Comparison of ENCODE assay signal across 34 cellular contexts in genomic region chr3:44011680-44012079, GRCh38.
"Had no signal": no experiment of that assay in that cellular context is flagged by ENCODE, and none has a peak within 500 bp of the region (broad histone marks: within the 10 kb centered on the region; RNA-seq: fewer than 3 reads in every experiment).

No MANE protein-coding gene starts in this region.

- H3K4me1 Mint-ChIP-seq: activated B cell treated with CpG ODN at 0.5 μM for 24 hours; activated naive CD4-positive, alpha-beta T cell treated with anti-CD3 and anti-CD28 coated beads, Interleukin-2, amount 50 U/mL, for 24 hours; activated naive CD8-positive, alpha-beta T cell treated with anti-CD3 and anti-CD28 coated beads for 36 hours; activated naive CD8-positive, alpha-beta T cell treated with anti-CD3 and anti-CD28 coated beads, Interleukin-2, amount 50 U/mL, for 24 hours; activated T-helper 17 cell treated with anti-CD3 and anti-CD28 coated beads, Interleukin-2, amount 50 U/mL, for 72 hours; T-helper 17 cell had no signal

- H3K4me3 Mint-ChIP-seq: activated B cell treated with CpG ODN at 0.5 μM for 24 hours; activated CD8-positive, alpha-beta T cell treated with anti-CD3 and anti-CD28 coated beads for 36 hours; activated naive CD4-positive, alpha-beta T cell treated with anti-CD3 and anti-CD28 coated beads for 36 hours; activated naive CD4-positive, alpha-beta T cell treated with anti-CD3 and anti-CD28 coated beads, Interleukin-2, amount 50 U/mL, for 24 hours; activated naive CD8-positive, alpha-beta T cell treated with anti-CD3 and anti-CD28 coated beads for 36 hours; activated naive CD8-positive, alpha-beta T cell treated with anti-CD3 and anti-CD28 coated beads, Interleukin-2, amount 50 U/mL, for 24 hours; activated T-cell treated with anti-CD3 and anti-CD28 coated beads, Interleukin-2, amount 50 U/mL, for 4 hours; activated T-helper 17 cell treated with anti-CD3 and anti-CD28 coated beads, Interleukin-2, amount 50 U/mL, for 72 hours; brain; effector memory CD8-positive, alpha-beta T cell; T-helper 17 cell; T-helper 2 cell treated with Interferon-gamma antibody and Interleukin-4, amounts not matched to agents 5 μg/mL and 100 μg/mL, for 36 hours had no signal

- H3K27ac Mint-ChIP-seq: activated B cell treated with CpG ODN at 0.5 μM for 24 hours; activated CD8-positive, alpha-beta T cell treated with anti-CD3 and anti-CD28 coated beads for 36 hours; activated naive CD4-positive, alpha-beta T cell treated with anti-CD3 and anti-CD28 coated beads for 36 hours; activated naive CD4-positive, alpha-beta T cell treated with anti-CD3 and anti-CD28 coated beads, Interleukin-2, amount 50 U/mL, for 24 hours; activated naive CD8-positive, alpha-beta T cell treated with anti-CD3 and anti-CD28 coated beads for 36 hours; activated naive CD8-positive, alpha-beta T cell treated with anti-CD3 and anti-CD28 coated beads, Interleukin-2, amount 50 U/mL, for 24 hours; activated T-helper 17 cell treated with anti-CD3 and anti-CD28 coated beads, Interleukin-2, amount 50 U/mL, for 72 hours; T-helper 17 cell had no signal

- H3K9me3 Mint-ChIP-seq: activated B cell treated with CpG ODN at 0.5 μM for 24 hours; activated CD8-positive, alpha-beta T cell treated with anti-CD3 and anti-CD28 coated beads for 36 hours; activated naive CD4-positive, alpha-beta T cell treated with anti-CD3 and anti-CD28 coated beads for 36 hours; activated naive CD4-positive, alpha-beta T cell treated with anti-CD3 and anti-CD28 coated beads, Interleukin-2, amount 50 U/mL, for 24 hours; activated naive CD8-positive, alpha-beta T cell treated with anti-CD3 and anti-CD28 coated beads for 36 hours; activated naive CD8-positive, alpha-beta T cell treated with anti-CD3 and anti-CD28 coated beads, Interleukin-2, amount 50 U/mL, for 24 hours; activated T-cell treated with anti-CD3 and anti-CD28 coated beads, Interleukin-2, amount 50 U/mL, for 4 hours; activated T-helper 17 cell treated with anti-CD3 and anti-CD28 coated beads, Interleukin-2, amount 50 U/mL, for 72 hours; brain; effector memory CD8-positive, alpha-beta T cell; T-helper 2 cell treated with Interferon-gamma antibody and Interleukin-4, amounts not matched to agents 5 μg/mL and 100 μg/mL, for 36 hours had no signal

- H3K4me1 ChIP-seq: adrenal gland, breast epithelium, esophagus squamous epithelium, gastroesophageal sphincter had no signal

- H3K36me3 Mint-ChIP-seq: activated naive CD4-positive, alpha-beta T cell treated with anti-CD3 and anti-CD28 coated beads, Interleukin-2, amount 50 U/mL, for 24 hours; activated naive CD8-positive, alpha-beta T cell treated with anti-CD3 and anti-CD28 coated beads for 36 hours; brain had no signal

- H3K27ac ChIP-seq: adrenal gland, breast epithelium, esophagus squamous epithelium, gastroesophageal sphincter, WERI-Rb-1 had no signal

- H3K4me3 ChIP-seq: adrenal gland, breast epithelium, esophagus squamous epithelium, gastroesophageal sphincter had no signal

- H3K27me3 ChIP-seq: adrenal gland, breast epithelium had no signal

- FAIRE-seq: colon had no signal

- H3K36me3 ChIP-seq: adrenal gland, breast epithelium, esophagus squamous epithelium, gastroesophageal sphincter, WERI-Rb-1 had no signal

- H3K9me3 ChIP-seq: adrenal gland, breast epithelium, esophagus squamous epithelium, gastroesophageal sphincter had no signal

- DNase-seq: activated B cell treated with CpG ODN at 0.5 μM for 24 hours; activated CD4-positive, alpha-beta T cell treated with anti-CD3 and anti-CD28 coated beads for 48 hours; activated CD4-positive, alpha-beta T cell treated with anti-CD3 and anti-CD28 coated beads, Interleukin-2, amount 50 U/mL, for 1 hour; activated CD4-positive, alpha-beta T cell treated with anti-CD3 and anti-CD28 coated beads, Interleukin-2, amount 50 U/mL, for 48 hours; activated CD8-positive, alpha-beta memory T cell treated with anti-CD3 and anti-CD28 coated beads for 24 hours; activated CD8-positive, alpha-beta T cell treated with anti-CD3 and anti-CD28 coated beads for 36 hours; activated effector memory CD4-positive, alpha-beta T cell treated with Interleukin-2 at 50 U/mL for 16 hours; activated gamma-delta T cell treated with Interleukin-2 at 50 U/mL for 16 hours; activated naive CD4-positive, alpha-beta T cell treated with anti-CD3 and anti-CD28 coated beads for 36 hours; activated naive CD8-positive, alpha-beta T cell treated with anti-CD3 and anti-CD28 coated beads for 36 hours; activated naive CD8-positive, alpha-beta T cell treated with anti-CD3 and anti-CD28 coated beads, Interleukin-2, amount 50 U/mL, for 24 hours; activated T-cell treated with anti-CD3 and anti-CD28 coated beads, Interleukin-2, amount 50 U/mL, for 4 hours; adrenal gland; amygdala; aorta; caudate nucleus; cortex of kidney; dermis blood vessel endothelial cell; effector CD4-positive, alpha-beta T cell; effector memory CD8-positive, alpha-beta T cell; erythroblast; esophagus squamous epithelium; foreskin melanocyte; T-helper 1 cell; T-helper 17 cell; T1000; WERI-Rb-1 had no signal
